Comparison of ENCODE assay signal across 8 cellular contexts in genomic region chr17:38628441-38628840, GRCh38. TPM values are rescaled to one million over a fixed set of nuclear protein-coding genes. Genes with fewer than 3 reads are reported as not detected.
DNase-seq lines count a peak whose midpoint lies in the region; ATAC-seq, FAIRE-seq and TF ChIP-seq lines count a peak whose summit lies in the region.
"Had no signal": no experiment of that assay in that cellular context is flagged by ENCODE, and none has a peak within 500 bp of the region (broad histone marks: within the 10 kb centered on the region; RNA-seq: fewer than 3 reads in every experiment).

No MANE protein-coding gene starts in this region.

- H3K4me2 ChIP-seq in HepG2 (ENCODE audit: low read depth, low read length) = peak overlapping the region; percentile 35; the same call in 1 of the 2 replicates

- in situ Hi-C loops in KBM-7 (cut with MboI; ENCODE audit: low pct_unique_long_range_greater_than_20kb, low sequenced_read_pairs) = no loop called here
- in situ Hi-C loops in HepG2 (cut with HindIII; ENCODE audit: extremely low pct_ligation_motif_present, low pct_unique_long_range_greater_than_20kb) = no loop called here

- TF ChIP-seq RAD21 in HepG2 (CRISPR knock-in tag; IDR thresholded peaks at IDR 0.05) = no peak

- H4K20me1 ChIP-seq in HepG2 (ENCODE audit: insufficient read depth, low read length) = no peaks in the 10 kb centered on the region

- peak overlapping the region; percentile 59 for H3K27ac ChIP-seq in HepG2 (ENCODE audit: extremely low read length, insufficient read depth, low read length)

- peak; percentile 37 for DNase-seq in ELR (ENCODE audit: low read depth)
- peak; percentile 29 for DNase-seq in KBM-7
- peak; percentile 54 for DNase-seq in SHP77 treated with DMSO at 0.1 percent for 48 hours (lab: John Stamatoyannopoulos, UW)
- DNase-seq in HepG2 (ENCODE audit: low spot score) = peak; percentile 89
- no peak for DNase-seq in Ammon's horn (ENCODE audit: low spot score)
- DNase-seq: NCI-H1048 had no signal

- no peaks in the 10 kb centered on the region for H3K79me2 ChIP-seq in HepG2 (ENCODE audit: insufficient read depth, low read length)

- no peak for TF ChIP-seq CTCF in HepG2 (CRISPR knock-in tag; IDR thresholded peaks at IDR 0.05)

- CTCF ChIA-PET in HepG2 (lab: Yijun Ruan, JAX; ENCODE audit: low intra/inter-chr PET ratio, low total read pairs) = interaction anchor here (1.2 kb wide), 1 partner anchor 22 kb away, joined by 7 read pairs; the partner anchor contains the start of gene SRCIN1

- ATAC-seq in HepG2 = peak; percentile 95
- ATAC-seq in esophagus mucosa = no peak
- no peak for ATAC-seq in GM21423 (IDR thresholded peaks at IDR 0.05; ENCODE audit: unreplicated experiment)

- 64% methylated on average over 3 of the region's 3 CpGs for WGBS in HepG2 (ENCODE audit: low lambda C conversion rate)

- H3K4me1 ChIP-seq in HepG2 (ENCODE audit: insufficient read depth, low read length) = peaks cover 50% of the 10 kb centered on the region

- H2AFZ ChIP-seq in HepG2 (ENCODE audit: low read length) = no peak overlapping the region

- no peak overlapping the region for H3K4me3 ChIP-seq in HepG2 (replicated peaks in 1 of 3; ENCODE audit: insufficient read depth in 1 of 3, low read depth in 2 of 3, low read length in 3 of 3)

- H3K9me3 ChIP-seq in HepG2 (ENCODE audit: low read length) = no peaks in the 10 kb centered on the region

- FAIRE-seq in HepG2 (lab: Jason Lieb, UNC) = no peak

- POLR2A ChIA-PET in HepG2 (lab: Yijun Ruan, JAX) = interaction anchor here (1.1 to 2.7 kb wide), 5 partner anchors 11 to 30 kb away, joined by 3 to 14 read pairs (median 5); no protein-coding TSS in a partner anchor

- TF ChIP-seq POLR2A in HepG2 (IDR thresholded peaks at IDR 0.05; ENCODE audit: insufficient read depth in 1 of 2, low read depth in 2 of 2, low read length in 2 of 2) = 0 out of 4 replicates have a peak, but pooled peaks of 1 of the 2 experiments have one; percentile 42

- TF ChIP-seq EP300 in HepG2 (IDR thresholded peaks at IDR 0.05; ENCODE audit: low read depth in 2 of 2, low read length in 2 of 2) (no peak), HepG2 (CRISPR knock-in tag; IDR thresholded peaks at IDR 0.05; ENCODE audit: borderline replicate concordance) (no peak)

- H3K27me3 ChIP-seq in HepG2 (ENCODE audit: control insufficient read depth in 1 of 2, insufficient read depth in 2 of 2, low read length in 2 of 2) = no peaks in the 10 kb centered on the region

- no peaks in the 10 kb centered on the region for H3K36me3 ChIP-seq in HepG2 (replicated peaks in 1 of 2; ENCODE audit: control insufficient read depth in 1 of 2, insufficient read depth in 2 of 2, low read length in 2 of 2)

- H3K9ac ChIP-seq in HepG2 (ENCODE audit: insufficient read depth, low read depth, low read length) = peak overlapping the region; percentile 9

- intact Hi-C loops in HepG2 (cut with micrococcal nuclease; ENCODE audit: unreplicated experiment) = no loop called here

- BruUV-seq in HepG2 (replicated peaks; lab: Mats Ljungman, UMichigan) = no TSS peak

TF ChIP-seq in HepG2, 621 proteins besides CTCF, POLR2A, EP300 and RAD21 (continues in another document):
- no peak for TF ChIP-seq REL (CRISPR knock-in tag; conservative IDR thresholded peaks at IDR 0.05)
- peak; percentile 24; the same call in 1 of the 2 replicates for TF ChIP-seq PAXIP1 (CRISPR knock-in tag; conservative IDR thresholded peaks at IDR 0.05)
- peak; percentile 78 for TF ChIP-seq MAX (IDR thresholded peaks at IDR 0.05)
- no peak for TF ChIP-seq U2AF2 (IDR thresholded peaks at IDR 0.05; ENCODE audit: low read depth, low read length)
- TF ChIP-seq ZMYM2 (CRISPR knock-in tag; IDR thresholded peaks at IDR 0.05) = no peak; the same call in 1 of the 2 replicates
- no peak for TF ChIP-seq ZNF720 (CRISPR knock-in tag; IDR thresholded peaks at IDR 0.05)
- TF ChIP-seq ISX (CRISPR knock-in tag; conservative IDR thresholded peaks at IDR 0.05) = no peak

RNA-seq across cellular contexts. Expression of gene SRCIN1, which starts 22.7 kb away (rescaled TPM):
- 0.90 and 1.2 TPM in 2 replicates for total RNA-seq in HepG2 (2016; rRNA removed; fragmentation: Illumina TruSeq; extraction: Trizol)
- 0.26 and 0.30 TPM in 2 replicates for total RNA-seq in HepG2 (2016; cell fraction: cytosol; rRNA removed; fragmentation: Illumina TruSeq; extraction: Trizol; ENCODE audit: low read depth)
- total RNA-seq in HepG2 (2016; cell fraction: insoluble cytoplasmic fraction; rRNA removed; fragmentation: Illumina TruSeq; extraction: Trizol) = 0.76 and 1.4 TPM in 2 replicates
- total RNA-seq in HepG2 (2016; cell fraction: membrane; rRNA removed; fragmentation: Illumina TruSeq; extraction: Trizol) = 0.43 and 1.00 TPM in 2 replicates
- total RNA-seq in HepG2 (2016; cell fraction: nucleus; rRNA removed; fragmentation: Illumina TruSeq; extraction: Trizol) = 2.5 and 3.1 TPM in 2 replicates
- polyA plus RNA-seq in HepG2 (2011; rRNA removed) = 9.6 and 19.8 TPM in 2 replicates
- polyA plus RNA-seq in HepG2 (2011; cell fraction: cytosol; rRNA removed) = 2.9 and 4.8 TPM in 2 replicates
- 128 and 143 TPM in 2 replicates for polyA plus RNA-seq in HepG2 (2011; cell fraction: nucleus; rRNA removed)
- polyA plus RNA-seq in HepG2 (2012) = 9.9 and 11.0 TPM in 2 replicates
- 0.26 and 0.32 TPM in 2 replicates for polyA plus RNA-seq in HepG2 (2016; cell fraction: cytosol; fragmentation: Illumina TruSeq; extraction: Trizol; ENCODE audit: low read depth)
- polyA plus RNA-seq in HepG2 (2016; cell fraction: insoluble cytoplasmic fraction; fragmentation: Illumina TruSeq; extraction: Trizol; ENCODE audit: low read depth) = 1.0 and 2.4 TPM in 2 replicates
- polyA plus RNA-seq in HepG2 (2016; cell fraction: membrane; fragmentation: Illumina TruSeq; extraction: Trizol; ENCODE audit: low read depth) = 0.64 and 0.68 TPM in 2 replicates
- polyA plus RNA-seq in HepG2 (2016; cell fraction: nucleus; fragmentation: Illumina TruSeq; extraction: Trizol; ENCODE audit: insufficient read depth, low read depth) = 13.9 and 14.2 TPM in 2 replicates
- polyA minus RNA-seq in HepG2 (2011; rRNA and poly(A)+ RNA removed; ENCODE audit: low replicate concordance) = 2.4 and 22.5 TPM in 2 replicates
- polyA minus RNA-seq in HepG2 (2011; cell fraction: cytosol; rRNA and poly(A)+ RNA removed) = 5.7 and 10.1 TPM in 2 replicates
- polyA minus RNA-seq in HepG2 (2011; cell fraction: nucleus; rRNA and poly(A)+ RNA removed) = 22.4 and 24.7 TPM in 2 replicates
- 6.6 TPM for total RNA-seq in esophagus mucosa

RNA-seq across cellular contexts. Expression of gene EPOP, which starts 46.3 kb away (rescaled TPM):
- 29.0 and 37.8 TPM in 2 replicates for total RNA-seq in HepG2 (2016; rRNA removed; fragmentation: Illumina TruSeq; extraction: Trizol)
- total RNA-seq in HepG2 (2016; cell fraction: cytosol; rRNA removed; fragmentation: Illumina TruSeq; extraction: Trizol; ENCODE audit: low read depth) = 20.7 and 21.2 TPM in 2 replicates
- total RNA-seq in HepG2 (2016; cell fraction: insoluble cytoplasmic fraction; rRNA removed; fragmentation: Illumina TruSeq; extraction: Trizol) = 22.9 and 36.8 TPM in 2 replicates
- total RNA-seq in HepG2 (2016; cell fraction: membrane; rRNA removed; fragmentation: Illumina TruSeq; extraction: Trizol) = 65.8 and 69.1 TPM in 2 replicates
- total RNA-seq in HepG2 (2016; cell fraction: nucleus; rRNA removed; fragmentation: Illumina TruSeq; extraction: Trizol) = 17.6 and 17.8 TPM in 2 replicates
- polyA plus RNA-seq in HepG2 (2011; rRNA removed) = 13.9 and 14.7 TPM in 2 replicates
- polyA plus RNA-seq in HepG2 (2011; cell fraction: cytosol; rRNA removed) = 14.1 and 17.0 TPM in 2 replicates
- 10.9 and 12.1 TPM in 2 replicates for polyA plus RNA-seq in HepG2 (2011; cell fraction: nucleus; rRNA removed)
- polyA plus RNA-seq in HepG2 (2012) = 17.9 and 19.9 TPM in 2 replicates
- polyA plus RNA-seq in HepG2 (2016; cell fraction: cytosol; fragmentation: Illumina TruSeq; extraction: Trizol; ENCODE audit: low read depth) = 26.4 and 26.9 TPM in 2 replicates
- polyA plus RNA-seq in HepG2 (2016; cell fraction: insoluble cytoplasmic fraction; fragmentation: Illumina TruSeq; extraction: Trizol; ENCODE audit: low read depth) = 46.7 and 55.1 TPM in 2 replicates
- polyA plus RNA-seq in HepG2 (2016; cell fraction: membrane; fragmentation: Illumina TruSeq; extraction: Trizol; ENCODE audit: low read depth) = 71.4 and 76.4 TPM in 2 replicates
- polyA plus RNA-seq in HepG2 (2016; cell fraction: nucleus; fragmentation: Illumina TruSeq; extraction: Trizol; ENCODE audit: insufficient read depth, low read depth) = 43.8 and 45.7 TPM in 2 replicates
- 4.2 and 17.4 TPM in 2 replicates for polyA minus RNA-seq in HepG2 (2011; rRNA and poly(A)+ RNA removed; ENCODE audit: low replicate concordance)
- polyA minus RNA-seq in HepG2 (2011; cell fraction: cytosol; rRNA and poly(A)+ RNA removed) = 14.9 and 17.2 TPM in 2 replicates
- polyA minus RNA-seq in HepG2 (2011; cell fraction: nucleus; rRNA and poly(A)+ RNA removed) = 5.9 and 6.3 TPM in 2 replicates
- total RNA-seq in esophagus mucosa = 4.9 TPM
